ENCODE assay signal across 1 cellular context in the genomic region with DNA sequence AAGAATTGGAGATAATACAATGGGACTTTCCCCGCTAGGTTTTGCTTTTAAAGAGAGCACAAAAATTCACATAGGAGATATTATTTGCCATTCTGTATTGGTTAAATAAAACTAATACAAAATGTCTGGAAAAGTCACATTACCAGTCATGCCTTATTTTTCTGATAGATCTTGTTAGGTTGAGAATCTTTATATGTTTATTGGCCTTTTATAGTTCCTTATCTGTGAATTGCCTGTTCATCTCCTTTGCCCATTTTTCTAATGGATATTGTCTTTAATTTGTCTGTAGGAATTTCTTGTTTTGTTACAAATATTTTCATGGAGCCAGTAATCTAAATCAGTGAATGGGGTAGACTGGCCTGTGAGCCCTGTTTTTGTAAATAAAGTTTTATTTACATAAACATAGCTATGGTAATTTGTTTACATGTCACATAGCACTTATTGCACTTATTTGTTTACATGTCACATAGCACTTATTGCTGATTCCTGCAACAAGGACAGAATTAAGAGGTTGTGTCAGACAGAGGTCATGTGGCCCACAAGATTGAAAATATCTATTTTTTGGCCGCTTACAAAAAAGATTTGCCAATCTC.
TF ChIP-seq lines count a peak whose summit lies in the region.

No MANE protein-coding gene starts in this region.

TF ChIP-seq in GM12878, 131 proteins besides CTCF, POLR2A, EP300 and RAD21 (continued from another document):
- TF ChIP-seq, protein P1, sequence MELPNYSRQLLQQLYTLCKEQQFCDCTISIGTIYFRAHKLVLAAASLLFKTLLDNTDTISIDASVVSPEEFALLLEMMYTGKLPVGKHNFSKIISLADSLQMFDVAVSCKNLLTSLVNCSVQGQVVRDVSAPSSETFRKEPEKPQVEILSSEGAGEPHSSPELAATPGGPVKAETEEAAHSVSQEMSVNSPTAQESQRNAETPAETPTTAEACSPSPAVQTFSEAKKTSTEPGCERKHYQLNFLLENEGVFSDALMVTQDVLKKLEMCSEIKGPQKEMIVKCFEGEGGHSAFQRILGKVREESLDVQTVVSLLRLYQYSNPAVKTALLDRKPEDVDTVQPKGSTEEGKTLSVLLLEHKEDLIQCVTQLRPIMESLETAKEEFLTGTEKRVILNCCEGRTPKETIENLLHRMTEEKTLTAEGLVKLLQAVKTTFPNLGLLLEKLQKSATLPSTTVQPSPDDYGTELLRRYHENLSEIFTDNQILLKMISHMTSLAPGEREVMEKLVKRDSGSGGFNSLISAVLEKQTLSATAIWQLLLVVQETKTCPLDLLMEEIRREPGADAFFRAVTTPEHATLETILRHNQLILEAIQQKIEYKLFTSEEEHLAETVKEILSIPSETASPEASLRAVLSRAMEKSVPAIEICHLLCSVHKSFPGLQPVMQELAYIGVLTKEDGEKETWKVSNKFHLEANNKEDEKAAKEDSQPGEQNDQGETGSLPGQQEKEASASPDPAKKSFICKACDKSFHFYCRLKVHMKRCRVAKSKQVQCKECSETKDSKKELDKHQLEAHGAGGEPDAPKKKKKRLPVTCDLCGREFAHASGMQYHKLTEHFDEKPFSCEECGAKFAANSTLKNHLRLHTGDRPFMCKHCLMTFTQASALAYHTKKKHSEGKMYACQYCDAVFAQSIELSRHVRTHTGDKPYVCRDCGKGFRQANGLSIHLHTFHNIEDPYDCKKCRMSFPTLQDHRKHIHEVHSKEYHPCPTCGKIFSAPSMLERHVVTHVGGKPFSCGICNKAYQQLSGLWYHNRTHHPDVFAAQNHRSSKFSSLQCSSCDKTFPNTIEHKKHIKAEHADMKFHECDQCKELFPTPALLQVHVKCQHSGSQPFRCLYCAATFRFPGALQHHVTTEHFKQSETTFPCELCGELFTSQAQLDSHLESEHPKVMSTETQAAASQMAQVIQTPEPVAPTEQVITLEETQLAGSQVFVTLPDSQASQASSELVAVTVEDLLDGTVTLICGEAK (IDR thresholded peaks at IDR 0.05; ENCODE audit: borderline replicate concordance) = peak; percentile 63; the same call in 1 of the 2 replicates
- TF ChIP-seq CHD2 (IDR thresholded peaks at IDR 0.05; ENCODE audit: borderline replicate concordance, low read depth, low read length) (no peak), EGR1 (IDR thresholded peaks at IDR 0.05; ENCODE audit: borderline replicate concordance in 1 of 2, low read depth in 2 of 2, low read length in 2 of 2) (no peak), KDM1A (IDR thresholded peaks at IDR 0.05; ENCODE audit: borderline replicate concordance) (no peak), NR2C1 (IDR thresholded peaks at IDR 0.05) (no peak), NR2F1 (conservative IDR thresholded peaks at IDR 0.05) (no peak), GABPA (IDR thresholded peaks at IDR 0.05; ENCODE audit: low read depth) (no peak), STAT1 (conservative IDR thresholded peaks at IDR 0.05) (no peak), CBX5 (IDR thresholded peaks at IDR 0.05; ENCODE audit: low read depth) (0 out of 2 replicates have a peak, but pooled peaks have one; percentile 47), PML (IDR thresholded peaks at IDR 0.05; ENCODE audit: low read length) (no peak), ZSCAN29 (IDR thresholded peaks at IDR 0.05) (no peak)
